In genomic region chr14:85537526-85537925, GRCh38 we compare ENCODE assay signal across 16 cellular contexts. TPM values are rescaled to one million over a fixed set of nuclear protein-coding genes. Genes with fewer than 3 reads are reported as not detected.
A peak's percentile ranks its signal among the peaks of the same experiment; 100 is the strongest.
DNase-seq lines count a peak whose midpoint lies in the region; TF ChIP-seq lines count a peak whose summit lies in the region.
"Had no signal": no experiment of that assay in that cellular context is flagged by ENCODE, and none has a peak within 500 bp of the region (broad histone marks: within the 10 kb centered on the region; RNA-seq: fewer than 3 reads in every experiment).

No MANE protein-coding gene starts in this region.

- no peak overlapping the region for H3K27ac ChIP-seq in mammary epithelial cell (ENCODE audit: insufficient read depth, low read depth, low read length)
- H3K27ac ChIP-seq in esophagus muscularis mucosa (replicated peaks in 1 of 4) = no peak overlapping the region
- H3K27ac ChIP-seq: 22Rv1, RWPE1 had no signal

- H3K36me3 ChIP-seq in mammary epithelial cell (ENCODE audit: insufficient read depth, low read length) = peaks cover 2% of the 10 kb centered on the region
- H3K36me3 ChIP-seq in esophagus muscularis mucosa = no peaks in the 10 kb centered on the region

- no peak for TF ChIP-seq EP300 in esophagus muscularis mucosa (IDR thresholded peaks at IDR 0.05)

- no peak overlapping the region for H2AFZ ChIP-seq in mammary epithelial cell (ENCODE audit: low read depth, low read length)

- H3K4me2 ChIP-seq in mammary epithelial cell (ENCODE audit: insufficient read depth, low read depth, low read length) = no peak overlapping the region

- no peaks in the 10 kb centered on the region for H3K9me3 Mint-ChIP-seq in MCF 10A (ENCODE audit: unreplicated experiment)
- no peaks in the 10 kb centered on the region for H3K9me3 Mint-ChIP-seq in osteocyte (ENCODE audit: unreplicated experiment)

- H3K9ac ChIP-seq in mammary epithelial cell (ENCODE audit: insufficient read depth, low read length) = no peak overlapping the region

- H3K4me1 Mint-ChIP-seq in MCF 10A (ENCODE audit: insufficient read depth, unreplicated experiment) (peaks cover 35% of the 10 kb centered on the region), osteocyte (ENCODE audit: unreplicated experiment) (peaks cover 67% of the 10 kb centered on the region)

- H3K27ac Mint-ChIP-seq in MCF 10A (ENCODE audit: low read depth, unreplicated experiment) (peak overlapping the region; percentile 80), osteocyte (ENCODE audit: unreplicated experiment) (no peak overlapping the region)
- H3K27ac Mint-ChIP-seq: CD4-positive, alpha-beta memory T cell had no signal

- H3K79me2 ChIP-seq in mammary epithelial cell (ENCODE audit: insufficient read depth, low read length) = peaks cover 99% of the 10 kb centered on the region

- H3K4me3 Mint-ChIP-seq in MCF 10A (ENCODE audit: unreplicated experiment) (peak overlapping the region; percentile 86), osteocyte (ENCODE audit: unreplicated experiment) (peak overlapping the region; percentile 92)
- H3K4me3 Mint-ChIP-seq: CD4-positive, alpha-beta memory T cell had no signal

- dilution Hi-C loops in mammary epithelial cell (cut with HindIII; ENCODE audit: low sequenced_read_pairs) = no loop called here

- intact Hi-C loops in MCF 10A (cut with micrococcal nuclease) (loop anchor here (10.0 kb wide), 1 partner anchor 733 kb away; no protein-coding TSS in a partner anchor), mammary epithelial cell (cut with micrococcal nuclease) (loop anchor here (2.0 to 10.0 kb wide), 3 partner anchors 261 to 733 kb away; no protein-coding TSS in a partner anchor), esophagus muscularis mucosa (cut with DNase I) (no loop called here)

- WGBS in mammary epithelial cell (ENCODE audit: low coverage, missing lambda C conversion rate) = 94% methylated on average over 3 of the region's 3 CpGs
- WGBS in esophagus muscularis mucosa = 80% methylated on average over 3 of the region's 3 CpGs

- no peaks in the 10 kb centered on the region for H3K27me3 ChIP-seq in mammary epithelial cell (ENCODE audit: insufficient read depth, low read length)
- H3K27me3 ChIP-seq in esophagus muscularis mucosa = peaks cover 0 to 25% (median 12%) of the 10 kb centered on the region in 4 donors

- TF ChIP-seq CTCF in MCF 10A (IDR thresholded peaks at IDR 0.05; ENCODE audit: unreplicated experiment) (no peak), mammary epithelial cell (conservative IDR thresholded peaks at IDR 0.05 in 1 of 2, IDR thresholded peaks at IDR 0.05 in 1 of 2; ENCODE audit: extremely low read depth in 1 of 2, insufficient read depth in 1 of 2, low read depth in 1 of 2, low read length in 2 of 2) (no peak), osteocyte (IDR thresholded peaks at IDR 0.05) (no peak), esophagus muscularis mucosa (IDR thresholded peaks at IDR 0.05) (no peak)

- no peak for TF ChIP-seq POLR2A in esophagus muscularis mucosa (IDR thresholded peaks at IDR 0.05; ENCODE audit: low read depth)

- CTCF ChIA-PET in MCF 10A (lab: Yijun Ruan, JAX) = interaction anchor here (0.6 to 1.8 kb wide), 5 partner anchors 18 to 520 kb away, joined by 3 to 4 read pairs (median 3); no protein-coding TSS in a partner anchor
- CTCF ChIA-PET in mammary epithelial cell (lab: Charles Lee; ENCODE audit: low non-redundant PET) = interaction anchor here (0.7 kb wide), 1 partner anchor 1193 kb away, joined by 3 read pairs; no protein-coding TSS in a partner anchor

- H4K20me1 ChIP-seq in mammary epithelial cell (ENCODE audit: insufficient read depth, low read length) = no peaks in the 10 kb centered on the region

- DNase-seq in MCF 10A (ENCODE audit: unreplicated experiment) = no peak
- no peak for DNase-seq in mammary epithelial cell
- DNase-seq in foreskin melanocyte = peak; percentile 86
- DNase-seq in osteocyte (ENCODE audit: extremely low spot score, unreplicated experiment) = no peak
- DNase-seq in activated gamma-delta T cell (lab: John Stamatoyannopoulos, UW) = no peak
- no peak for DNase-seq in COLO668 (lab: John Stamatoyannopoulos, UW; ENCODE audit: unreplicated experiment)
- DNase-seq in esophagus muscularis mucosa (ENCODE audit: extremely low spot score) = no peak
- DNase-seq in A172 (ENCODE audit: low spot score) = no peak
- DNase-seq: CD4-positive, alpha-beta memory T cell; DMS79; NCI-H1436 treated with DMSO at 0.1 percent for 48 hours; NCI-H2081; OCI-M1 had no signal

- in situ Hi-C loops in mammary epithelial cell (cut with MboI; ENCODE audit: low sequenced_read_pairs in 2 of 2) = loop anchor here in 1 of 2 donors (25.0 kb wide), 1 partner anchor 575 kb away; no protein-coding TSS in a partner anchor

- H3K9me3 ChIP-seq in mammary epithelial cell (replicated peaks; ENCODE audit: insufficient read depth, low read length) = no peaks in the 10 kb centered on the region
- no peaks in the 10 kb centered on the region for H3K9me3 ChIP-seq in esophagus muscularis mucosa

- POLR2A ChIA-PET in MCF 10A (lab: Yijun Ruan, JAX) = interaction anchor here (1.2 to 2.4 kb wide), 2 partner anchors 12 to 519 kb away, joined by 3 to 11 read pairs; no protein-coding TSS in a partner anchor

- BruUV-seq in MCF 10A (replicated peaks; lab: Mats Ljungman, UMichigan) (no TSS peak), mammary epithelial cell (replicated peaks; lab: Mats Ljungman, UMichigan) (no TSS peak)

- peaks cover 18% of the 10 kb centered on the region for H3K4me1 ChIP-seq in mammary epithelial cell (ENCODE audit: insufficient read depth, low read length)
- H3K4me1 ChIP-seq in esophagus muscularis mucosa = peaks cover 0 to 21% (median 15%) of the 10 kb centered on the region in 4 donors

- H3K4me3 ChIP-seq in mammary epithelial cell (replicated peaks in 1 of 3; ENCODE audit: insufficient read depth in 1 of 3, low read depth in 2 of 3, low read length in 3 of 3) = no peak overlapping the region
- no peak overlapping the region for H3K4me3 ChIP-seq in esophagus muscularis mucosa
- H3K4me3 ChIP-seq: K562 had no signal

- H3K27me3 Mint-ChIP-seq in MCF 10A (ENCODE audit: insufficient read depth, unreplicated experiment) (no peaks in the 10 kb centered on the region), osteocyte (ENCODE audit: unreplicated experiment) (no peaks in the 10 kb centered on the region)

- peaks cover 16% of the 10 kb centered on the region for H3K36me3 Mint-ChIP-seq in MCF 10A (ENCODE audit: insufficient read depth, unreplicated experiment)
- peaks cover 21% of the 10 kb centered on the region for H3K36me3 Mint-ChIP-seq in osteocyte (ENCODE audit: unreplicated experiment)
- H3K36me3 Mint-ChIP-seq: CD4-positive, alpha-beta memory T cell had no signal

RNA-seq across cellular contexts. Expression of gene FLRT2, which starts 7.6 kb away (rescaled TPM):
- total RNA-seq in MCF 10A (2022) (153 and 204 TPM in 2 replicates), mammary epithelial cell (10 to 100 TPM; 33.2 to 92.3 TPM), osteocyte (168 and 181 TPM in 2 replicates), esophagus muscularis mucosa (10 to 100 TPM in 2 of 4 donors, 1 to 10 TPM in 2; 2.5 to 13.0 (median 7.9) TPM)
- polyA plus RNA-seq in mammary epithelial cell = 32.7 TPM
- polyA minus RNA-seq in mammary epithelial cell = 74.2 TPM
- total RNA-seq in A172 (2014; rRNA removed; shearing (Covaris generic)) = 3.6 and 11.5 TPM in 2 replicates
- polyA plus RNA-seq: CD4-positive, alpha-beta memory T cell; K562 had no signal
